In the genomic region with DNA sequence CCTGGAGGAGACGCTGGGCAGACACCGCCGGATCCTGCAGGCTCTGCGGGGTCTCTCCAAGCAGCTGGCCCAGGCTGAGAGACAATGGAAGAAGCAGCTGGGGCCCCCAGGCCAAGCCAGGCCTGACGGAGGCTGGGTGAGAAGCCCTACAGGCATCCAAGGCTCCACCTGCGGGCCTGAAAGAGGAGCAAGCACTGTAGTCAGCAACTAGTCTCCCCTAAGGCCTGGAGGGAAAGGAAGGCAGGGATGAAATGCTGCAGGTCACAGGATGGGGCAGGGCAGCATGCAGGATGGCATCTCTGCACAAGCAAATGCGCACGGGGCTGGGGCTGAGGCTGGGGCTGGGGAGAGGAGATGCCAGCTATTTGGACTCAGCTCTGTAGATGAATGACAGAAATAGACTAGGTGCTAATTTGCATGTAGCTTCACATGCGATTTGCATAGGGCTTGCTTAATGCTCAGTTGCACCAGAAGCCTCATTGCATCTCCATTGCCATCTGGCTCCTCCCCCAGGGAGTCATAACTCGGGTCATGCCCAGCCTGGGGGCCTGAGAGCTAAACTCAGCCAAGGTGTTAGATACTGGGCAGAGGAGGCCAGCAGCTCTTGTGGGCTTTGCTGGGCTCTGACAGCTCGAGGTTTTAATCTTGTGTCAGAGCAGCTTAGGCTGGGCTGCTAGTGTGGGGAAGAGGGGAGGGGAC, we compare ENCODE assay signal across 9 cellular contexts. TPM values are rescaled to one million over a fixed set of nuclear protein-coding genes. Genes with fewer than 3 reads are reported as not detected.
DNase-seq lines count a peak whose midpoint lies in the region; ATAC-seq and TF ChIP-seq lines count a peak whose summit lies in the region.
"Had no signal": no experiment of that assay in that cellular context is flagged by ENCODE, and none has a peak within 500 bp of the region (broad histone marks: within the 10 kb centered on the region; RNA-seq: fewer than 3 reads in every experiment).

No MANE protein-coding gene starts in this region.

- H3K4me3 Mint-ChIP-seq in brain = no peak overlapping the region

- ATAC-seq in GM19397 (IDR thresholded peaks at IDR 0.05; ENCODE audit: unreplicated experiment) (peak; percentile 64), HG03432 (IDR thresholded peaks at IDR 0.05; ENCODE audit: unreplicated experiment) (peak; percentile 68), GM21576 (IDR thresholded peaks at IDR 0.05; ENCODE audit: unreplicated experiment) (no peak)
- ATAC-seq: gastrocnemius medialis had no signal

- peaks cover 0 to 3% (median 0%) of the 10 kb centered on the region in 5 experiments for H3K9me3 Mint-ChIP-seq in brain

- no peak overlapping the region for H3K4me3 ChIP-seq in GM12864 (ENCODE audit: low read depth, low read length)
- H3K4me3 ChIP-seq: gastrocnemius medialis had no signal

- peaks cover 20% of the 10 kb centered on the region for H3K27me3 Mint-ChIP-seq in brain

- TF ChIP-seq CTCF in GM12864 (IDR thresholded peaks at IDR 0.05; ENCODE audit: low read depth, low read length, missing control alignments) (no peak), brain (conservative IDR thresholded peaks at IDR 0.05) (no peak)

- H3K4me1 Mint-ChIP-seq in brain = peaks cover 80% of the 10 kb centered on the region

- H3K27ac Mint-ChIP-seq in brain = peak overlapping the region; percentile 70 to 98 (median 77)

- H3K36me3 Mint-ChIP-seq in brain = no peaks in the 10 kb centered on the region

- peak; percentile 58 for DNase-seq in GM12864 (ENCODE audit: low read depth)
- DNase-seq in stimulated activated CD4-positive, alpha-beta T cell treated with anti-CD3 and anti-CD28 coated beads, Interleukin-12 subunit alpha, Interleukin-12 subunit beta, amount 100 ng/mL, for 4 hours = no peak
- no peak for DNase-seq in NCI-H226
- no peak for DNase-seq in HK-2 (ENCODE audit: unreplicated experiment)
- DNase-seq: gastrocnemius medialis had no signal

RNA-seq across cellular contexts. Expression of gene CPLX3, which starts 5.2 kb away (rescaled TPM):
- polyA plus RNA-seq in brain (ENCODE audit: insufficient read depth, low read depth, low replicate concordance) = 2.1 TPM

RNA-seq across cellular contexts. Expression of gene LMAN1L, which starts 8.6 kb away (rescaled TPM):
- not detected for polyA plus RNA-seq in brain (ENCODE audit: insufficient read depth, low read depth, low replicate concordance)

RNA-seq across cellular contexts. Expression of gene ULK3, which starts 21.7 kb away (rescaled TPM):
- 25.2 TPM for polyA plus RNA-seq in brain (ENCODE audit: insufficient read depth, low read depth, low replicate concordance)

RNA-seq across cellular contexts. Expression of gene CSK, which starts 39.4 kb away (rescaled TPM):
- polyA plus RNA-seq in brain (ENCODE audit: insufficient read depth, low read depth, low replicate concordance) = 66.2 TPM

RNA-seq across cellular contexts. Expression of gene SCAMP2, which starts 51.9 kb away (rescaled TPM):
- polyA plus RNA-seq in brain (ENCODE audit: insufficient read depth, low read depth, low replicate concordance) = 70.3 TPM
